11 cellular contexts compared by ENCODE assay signal in the genomic region with DNA sequence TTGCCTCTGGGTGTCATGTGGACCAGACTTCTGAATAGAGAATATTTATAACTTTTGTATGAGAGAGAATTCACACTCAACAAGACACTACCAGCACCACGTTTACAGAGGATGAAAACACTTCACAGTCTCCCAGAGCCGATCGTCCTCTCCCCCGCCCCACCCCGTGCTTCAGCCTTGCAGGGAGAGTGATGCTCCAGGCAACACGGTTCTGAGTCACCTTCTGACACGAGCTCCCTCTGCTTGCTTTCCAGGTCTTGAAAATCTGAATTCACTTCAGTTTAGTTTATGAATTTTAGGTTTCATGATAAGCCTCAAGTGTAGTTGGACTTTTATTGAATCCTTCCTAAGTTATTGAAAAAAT. TPM values are rescaled to one million over a fixed set of nuclear protein-coding genes. Genes with fewer than 3 reads are reported as not detected.
A peak's percentile ranks its signal among the peaks of the same experiment; 100 is the strongest.
DNase-seq lines count a peak whose midpoint lies in the region; ATAC-seq, FAIRE-seq and TF ChIP-seq lines count a peak whose summit lies in the region.
"Had no signal": no experiment of that assay in that cellular context is flagged by ENCODE, and none has a peak within 500 bp of the region (broad histone marks: within the 10 kb centered on the region; RNA-seq: fewer than 3 reads in every experiment).

No MANE protein-coding gene starts in this region.

- H3K4me3 ChIP-seq in BLaER1 treated with 17β-estradiol and CSF1 and Interleukin-3, amounts not matched to agents 10 nM and 100 nM = no peak overlapping the region
- H3K4me3 ChIP-seq in HCT116 (replicated peaks in 1 of 2; ENCODE audit: low read depth in 1 of 2, low read length in 2 of 2) (no peak overlapping the region), kidney (ENCODE audit: low read length in 2 of 2) (no peak overlapping the region), coronary artery (no peak overlapping the region)

- TF ChIP-seq CTCF in HCT116 (IDR thresholded peaks at IDR 0.05 in 2 of 3, conservative IDR thresholded peaks at IDR 0.05 in 1 of 3; ENCODE audit: borderline replicate concordance in 1 of 3, insufficient read depth in 1 of 3, low read depth in 2 of 3, low read length in 2 of 3) (no peak), kidney (IDR thresholded peaks at IDR 0.05; ENCODE audit: borderline replicate concordance, extremely low read depth, insufficient read depth) (no peak), coronary artery (IDR thresholded peaks at IDR 0.05) (no peak)

- TF ChIP-seq POLR2A in HCT116 (IDR thresholded peaks at IDR 0.05; ENCODE audit: borderline replicate concordance, extremely low read depth, insufficient read depth, insufficient read length) = no peak

- CTCF ChIA-PET in HCT116 (lab: Charles Lee) = interaction anchor here (0.8 kb wide), 1 partner anchor 23 kb away, joined by 3 read pairs; no protein-coding TSS in a partner anchor

- H3K4me2 ChIP-seq in BLaER1 treated with 17β-estradiol and CSF1 and Interleukin-3, amounts not matched to agents 10 nM and 100 nM = peak overlapping the region in 9 of 11 experiments; percentile 41 to 81 (median 61); a peak in 15 of 22 replicates
- no peak overlapping the region for H3K4me2 ChIP-seq in HCT116 (ENCODE audit: low read length)

- POLR2A ChIA-PET in HCT116 (lab: Charles Lee) = interaction anchor here (1.0 kb wide), 1 partner anchor 92 kb away, joined by 3 read pairs; a partner anchor contains a TSS

- no peak for TF ChIP-seq RAD21 in HCT116 (IDR thresholded peaks at IDR 0.05; ENCODE audit: low read depth)

- peaks cover 24% of the 10 kb centered on the region for H3K79me2 ChIP-seq in HCT116 (ENCODE audit: insufficient read depth, low read length)

- H3K9ac ChIP-seq in BLaER1 treated with 17β-estradiol and CSF1 and Interleukin-3, amounts not matched to agents 10 nM and 100 nM = peak overlapping the region in 5 of 11 experiments; percentile 7 to 48 (median 26); a peak in 4 of 22 replicates
- no peak overlapping the region for H3K9ac ChIP-seq in HCT116 (ENCODE audit: low read length)
- no peak overlapping the region for H3K9ac ChIP-seq in kidney (ENCODE audit: low read length in 2 of 2)

- H2AFZ ChIP-seq in HCT116 (ENCODE audit: low read depth, low read length, poor library complexity, severe bottlenecking) = no peak overlapping the region

- DNase-seq in HCT116 (ENCODE audit: low read depth, low spot score) (no peak), amniotic epithelial cell (ENCODE audit: low read depth) (peak; percentile 82), kidney (peak; percentile 59), D341Med (ENCODE audit: low spot score) (no peak), coronary artery (ENCODE audit: low spot score) (no peak), SHP77 treated with DMSO at 0.1 percent for 48 hours (lab: John Stamatoyannopoulos, UW) (no peak)
- DNase-seq in activated naive CD4-positive, alpha-beta T cell treated with Interleukin-2 at 50 U/mL for 16 hours = no peak
- DNase-seq: activated CD4-positive, alpha-beta T cell treated with anti-CD3 and anti-CD28 coated beads, Interleukin-2, amount 50 U/mL, for 4 hours; Kasumi-1; occipital lobe had no signal

- H3K9me2 ChIP-seq in HCT116 (ENCODE audit: insufficient read depth) = no peaks in the 10 kb centered on the region

- H3K4me1 ChIP-seq in BLaER1 treated with 17β-estradiol and CSF1 and Interleukin-3, amounts not matched to agents 10 nM and 100 nM = peaks cover 17 to 40% (median 25%) of the 10 kb centered on the region in 10 experiments
- H3K4me1 ChIP-seq in HCT116 (ENCODE audit: control insufficient read depth in 1 of 2, insufficient read depth in 2 of 2, low read length in 2 of 2) (no peaks in the 10 kb centered on the region; a peak in 1 of 4 replicates), kidney (ENCODE audit: control insufficient read depth in 1 of 2, insufficient read depth in 1 of 2, low read depth in 1 of 2, low read length in 2 of 2) (peaks cover 0 to 2% of the 10 kb centered on the region in 2 donors)

- ATAC-seq in HCT116 = peak; percentile 32

- intact Hi-C loops in HCT116 (cut with micrococcal nuclease) (loop anchor here (10.0 kb wide), 1 partner anchor 219 kb away; a partner anchor contains a TSS), kidney (cut with DNase I) (no loop called here)

- peaks cover 100% of the 10 kb centered on the region in 11 experiments for H4K20me1 ChIP-seq in BLaER1 treated with 17β-estradiol and CSF1 and Interleukin-3, amounts not matched to agents 10 nM and 100 nM
- peaks cover 5% of the 10 kb centered on the region; the same call in 1 of the 2 replicates for H4K20me1 ChIP-seq in HCT116 (ENCODE audit: insufficient read depth)

- no peak for FAIRE-seq in kidney (lab: Jason Lieb, UNC)

- no TSS peak for BruUV-seq in HCT116 (replicated peaks; lab: Mats Ljungman, UMichigan)

- peak overlapping the region in 9 of 11 experiments; percentile 55 to 75 (median 66); a peak in 17 of 22 replicates for H3K27ac ChIP-seq in BLaER1 treated with 17β-estradiol and CSF1 and Interleukin-3, amounts not matched to agents 10 nM and 100 nM
- H3K27ac ChIP-seq in HCT116 (ENCODE audit: low read depth, low read length) (no peak overlapping the region; the same call in 1 of the 2 replicates), kidney (ENCODE audit: low read depth in 2 of 2, low read length in 2 of 2) (no peak overlapping the region), coronary artery (no peak overlapping the region)

- RAD21 ChIA-PET in HCT116 (lab: Charles Lee; ENCODE audit: low non-redundant PET in 1 of 2, low total read pairs in 2 of 2, uncharacterized antibody in 2 of 2, unreplicated experiment in 2 of 2) = no interaction called here

- no peaks in the 10 kb centered on the region for H3K27me3 ChIP-seq in BLaER1 treated with 17β-estradiol and CSF1 and Interleukin-3, amounts not matched to agents 10 nM and 100 nM
- no peaks in the 10 kb centered on the region for H3K27me3 ChIP-seq in HCT116 (ENCODE audit: insufficient read depth, low read length)

- H3K36me3 ChIP-seq in BLaER1 treated with 17β-estradiol and CSF1 and Interleukin-3, amounts not matched to agents 10 nM and 100 nM = peaks cover 96 to 100% (median 99%) of the 10 kb centered on the region in 11 experiments
- H3K36me3 ChIP-seq in HCT116 (ENCODE audit: control insufficient read depth in 1 of 2, insufficient read depth in 2 of 2, low read length in 2 of 2) = peaks cover 36 to 39% of the 10 kb centered on the region in 2 experiments
- H3K36me3 ChIP-seq in kidney (ENCODE audit: control insufficient read depth in 1 of 2, insufficient read depth in 2 of 2, low read length in 2 of 2) = peaks cover 11 to 32% of the 10 kb centered on the region in 2 donors

- no peaks in the 10 kb centered on the region for H3K9me3 ChIP-seq in BLaER1 treated with 17β-estradiol and CSF1 and Interleukin-3, amounts not matched to agents 10 nM and 100 nM (replicated peaks in 1 of 11)
- H3K9me3 ChIP-seq in HCT116 (ENCODE audit: control insufficient read depth in 1 of 2, insufficient read depth in 1 of 2, low read depth in 1 of 2, low read length in 2 of 2) = no peaks in the 10 kb centered on the region
- no peaks in the 10 kb centered on the region for H3K9me3 ChIP-seq in kidney (ENCODE audit: control insufficient read depth in 1 of 2, low read length in 2 of 2)

TF ChIP-seq in HCT116, 20 proteins besides CTCF, POLR2A, EP300 and RAD21:
- TF ChIP-seq SP1 (IDR thresholded peaks at IDR 0.05; ENCODE audit: low read depth) = peak; percentile 19; the same call in 1 of the 2 replicates
- TF ChIP-seq EZH2 (IDR thresholded peaks at IDR 0.05) = no peak
- TF ChIP-seq POLR2AphosphoS5 (IDR thresholded peaks at IDR 0.05; ENCODE audit: low read depth, low read length) = peak; percentile 42
- TF ChIP-seq ELF1 (IDR thresholded peaks at IDR 0.05; ENCODE audit: borderline replicate concordance, low read depth) = no peak
- TF ChIP-seq YY1 (IDR thresholded peaks at IDR 0.05; ENCODE audit: extremely low read depth, insufficient replicate concordance, low read depth, low read length) = no peak
TF ChIP-seq in HCT116: peak in this region for 2.

RNA-seq across cellular contexts. Expression of a gene that starts 59.8 kb away (rescaled TPM):
- total RNA-seq in HCT116 (2021; ENCODE audit: unreplicated experiment) (14.5 TPM), kidney (10.2 TPM)
- polyA plus RNA-seq in HCT116 (2012) = 7.4 and 8.1 TPM in 2 replicates
- polyA plus RNA-seq in kidney (ENCODE audit: insufficient read depth, low read depth, low replicate concordance) = 3.9 TPM

Comparison
In these comparisons a context has a peak if more than half of its experiments do, and no peak if none do; other contexts are left out.
1. H3K27ac ChIP-seq: peak in BLaER1 treated with 17β-estradiol and CSF1 and Interleukin-3, amounts not matched to agents 10 nM and 100 nM (9 of 11); none in HCT116 (single experiment), kidney (0 of 2) and coronary artery (0 of 2).
2. DNase-seq: peak in amniotic epithelial cell (single experiment) and kidney (single experiment); none in HCT116 (single experiment), D341Med (single experiment), coronary artery (single experiment), SHP77 treated with DMSO at 0.1 percent for 48 hours (single experiment) and activated naive CD4-positive, alpha-beta T cell treated with Interleukin-2 at 50 U/mL for 16 hours (single experiment).